In genomic region chr2:54635554-54636152, GRCh38 we compare ENCODE assay signal across 8 cellular contexts.
DNase-seq lines count a peak whose midpoint lies in the region; ATAC-seq and TF ChIP-seq lines count a peak whose summit lies in the region.

No MANE protein-coding gene starts in this region.

- H3K4me1 ChIP-seq in SJSA1 (replicated peaks): peaks cover 65% of the 10 kb centered on the region
- peaks cover 9 to 100% (median 56%) of the 10 kb centered on the region in 3 donors for H3K4me1 ChIP-seq in gastroesophageal sphincter

- peak overlapping the region; percentile 83 for H3K27ac Mint-ChIP-seq in Calu3 (ENCODE audit: unreplicated experiment)

- peak overlapping the region; percentile 34 for H3K4me3 Mint-ChIP-seq in Calu3 (ENCODE audit: low read depth, unreplicated experiment)

- peaks cover 76% of the 10 kb centered on the region for H3K4me1 Mint-ChIP-seq in Calu3 (ENCODE audit: low read depth, unreplicated experiment)

- ATAC-seq in gastroesophageal sphincter: no peak
- no peak for ATAC-seq in GM19467 (IDR thresholded peaks at IDR 0.05; ENCODE audit: unreplicated experiment)
- no peak for ATAC-seq in HG03139 (IDR thresholded peaks at IDR 0.05; ENCODE audit: unreplicated experiment)
- no peak for ATAC-seq in GM18520 (IDR thresholded peaks at IDR 0.05; ENCODE audit: unreplicated experiment)
- no peak for ATAC-seq in HG02763 (IDR thresholded peaks at IDR 0.05; ENCODE audit: unreplicated experiment)

- peaks cover 87% of the 10 kb centered on the region for H3K36me3 Mint-ChIP-seq in Calu3 (ENCODE audit: insufficient read depth, unreplicated experiment)

- no TSS peak for BruUV-seq in Calu3 (replicated peaks; lab: Mats Ljungman, UMichigan)

- CTCF ChIA-PET in Calu3 (lab: Charles Lee): no interaction called here

- H3K36me3 ChIP-seq in SJSA1: peaks cover 69% of the 10 kb centered on the region
- peaks cover 0 to 71% of the 10 kb centered on the region in 2 donors for H3K36me3 ChIP-seq in gastroesophageal sphincter

- TF ChIP-seq CTCF in Calu3 (IDR thresholded peaks at IDR 0.05; ENCODE audit: unreplicated experiment) (no peak), gastroesophageal sphincter (IDR thresholded peaks at IDR 0.05) (no peak)

- intact Hi-C loops in Calu3 (cut with micrococcal nuclease; ENCODE audit: unreplicated experiment): no loop called here

- WGBS in gastroesophageal sphincter (ENCODE audit: low coverage in 1 of 2), 2 donors: 7 to 8% methylated on average over 3 of the region's 3 CpGs

- H3K27ac ChIP-seq in SJSA1 (peak overlapping the region; percentile 94), gastroesophageal sphincter (peak overlapping the region; percentile 31 to 78 (median 72))

- H3K9me3 Mint-ChIP-seq in Calu3 (ENCODE audit: low read depth, unreplicated experiment): no peaks in the 10 kb centered on the region

- no peak for TF ChIP-seq EP300 in gastroesophageal sphincter (IDR thresholded peaks at IDR 0.05)

- no peaks in the 10 kb centered on the region for H3K27me3 Mint-ChIP-seq in Calu3 (ENCODE audit: unreplicated experiment)

- no peaks in the 10 kb centered on the region for H3K9me3 ChIP-seq in SJSA1 (replicated peaks)
- no peaks in the 10 kb centered on the region for H3K9me3 ChIP-seq in gastroesophageal sphincter

- no peak for DNase-seq in Calu3
- peak in 1 of 2 experiments; percentile 79 for DNase-seq in SJSA1 (ENCODE audit: low read depth in 1 of 2, low spot score in 2 of 2)
- peak; percentile 33 for DNase-seq in renal cortical epithelial cell (ENCODE audit: low read depth)

- TF ChIP-seq POLR2A in gastroesophageal sphincter (IDR thresholded peaks at IDR 0.05): no peak

- H3K4me3 ChIP-seq in SJSA1 (peak overlapping the region; percentile 2; the same call in 1 of the 2 replicates), gastroesophageal sphincter (no peak overlapping the region)

- no peaks in the 10 kb centered on the region for H3K27me3 ChIP-seq in SJSA1 (replicated peaks)
- H3K27me3 ChIP-seq in gastroesophageal sphincter: no peaks in the 10 kb centered on the region
